In genomic region chr19:17080441-17080803, GRCh38 we compare ENCODE assay signal across 1 cellular context.
TF ChIP-seq lines count a peak whose summit lies in the region.

No MANE protein-coding gene starts in this region.

TF ChIP-seq in HCT116, 20 proteins besides CTCF, POLR2A, EP300 and RAD21 (continued from another document):
- TF ChIP-seq REST (IDR thresholded peaks at IDR 0.05; ENCODE audit: low read depth), result no peak
- no peak for TF ChIP-seq TCF7L2 (IDR thresholded peaks at IDR 0.05; ENCODE audit: borderline replicate concordance, extremely low read depth, insufficient read depth, insufficient read length)
- no peak for TF ChIP-seq CBX3 (IDR thresholded peaks at IDR 0.05; ENCODE audit: low read depth)
- no peak for TF ChIP-seq ELF1 (IDR thresholded peaks at IDR 0.05; ENCODE audit: borderline replicate concordance, low read depth)
- no peak for TF ChIP-seq ZNF274 (IDR thresholded peaks at IDR 0.05; ENCODE audit: low read depth, low read length)
- no peak for TF ChIP-seq MAX (IDR thresholded peaks at IDR 0.05)
- TF ChIP-seq ATF3 (IDR thresholded peaks at IDR 0.05), result no peak
- no peak for TF ChIP-seq EZH2 (IDR thresholded peaks at IDR 0.05)
